ENCODE assay signal across 8 cellular contexts in genomic region chr9:37800631-37801286, GRCh38. TPM values are rescaled to one million over a fixed set of nuclear protein-coding genes. Genes with fewer than 3 reads are reported as not detected.
DNase-seq lines count a peak whose midpoint lies in the region; ATAC-seq and TF ChIP-seq lines count a peak whose summit lies in the region.

A gene with protein sequence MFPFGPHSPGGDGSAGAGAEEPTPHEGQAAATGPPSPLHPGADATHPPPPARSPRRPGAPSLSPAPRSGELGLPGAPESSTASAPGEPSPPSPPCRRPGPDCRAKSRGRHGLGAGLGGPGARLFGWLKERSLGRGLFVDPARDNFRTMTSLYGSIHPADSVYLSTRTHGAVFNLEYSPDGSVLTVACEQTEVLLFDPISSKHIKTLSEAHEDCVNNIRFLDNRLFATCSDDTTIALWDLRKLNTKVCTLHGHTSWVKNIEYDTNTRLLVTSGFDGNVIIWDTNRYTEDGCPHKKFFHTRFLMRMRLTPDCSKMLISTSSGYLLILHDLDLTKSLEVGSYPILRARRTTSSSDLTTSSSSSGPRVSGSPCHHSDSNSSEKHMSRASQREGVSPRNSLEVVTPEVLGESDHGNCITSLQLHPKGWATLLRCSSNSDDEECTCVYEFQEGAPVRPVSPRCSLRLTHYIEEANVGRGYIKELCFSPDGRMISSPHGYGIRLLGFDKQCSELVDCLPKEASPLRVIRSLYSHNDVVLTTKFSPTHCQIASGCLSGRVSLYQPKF (plus strand): TSS chr9:37800797. CDS start chr9:37800867, 70 bp downstream.

- H3K4me3 Mint-ChIP-seq in activated CD4-positive, alpha-beta T cell treated with anti-CD3 and anti-CD28 coated beads, Interleukin-2, amount 10 ng/mL, durations not matched to agents 24 days and 14 days, result peak within 1 kb of the TSS; percentile 94

- DNase-seq in AG09319 (ENCODE audit: extremely low read depth, low read depth) (peak; percentile 63), NCI-H345 treated with DMSO at 0.1 percent for 48 hours (lab: John Stamatoyannopoulos, UW; ENCODE audit: unreplicated experiment) (peak; percentile 65), cortex of kidney (lab: John Stamatoyannopoulos, UW) (peak; percentile 42), left lobe of liver (ENCODE audit: low spot score) (peak; percentile 88)
- DNase-seq in activated CD4-positive, alpha-beta T cell treated with anti-CD3 and anti-CD28 coated beads, Interleukin-2, amount 10 ng/mL, durations not matched to agents 24 days and 14 days, result peak; percentile 98
- peak; percentile 79 for DNase-seq in stimulated activated CD4-positive, alpha-beta T cell treated with anti-CD3 and anti-CD28 coated beads, Interleukin-2, amount 100 ng/mL, for 4 hours (ENCODE audit: low read depth)

- peaks cover 22% of the 10 kb centered on the region for H3K36me3 Mint-ChIP-seq in activated CD4-positive, alpha-beta T cell treated with anti-CD3 and anti-CD28 coated beads, Interleukin-2, amount 10 ng/mL, durations not matched to agents 24 days and 14 days (ENCODE audit: low read depth)

- ATAC-seq in GM18870 (IDR thresholded peaks at IDR 0.05; ENCODE audit: unreplicated experiment) (peak; percentile 38), HG03108 (IDR thresholded peaks at IDR 0.05; ENCODE audit: unreplicated experiment) (peak; percentile 61), left lobe of liver (peak; percentile 95)

- peak within 1 kb of the TSS; percentile 88 for H3K27ac Mint-ChIP-seq in activated CD4-positive, alpha-beta T cell treated with anti-CD3 and anti-CD28 coated beads, Interleukin-2, amount 10 ng/mL, durations not matched to agents 24 days and 14 days

- H3K4me1 Mint-ChIP-seq in activated CD4-positive, alpha-beta T cell treated with anti-CD3 and anti-CD28 coated beads, Interleukin-2, amount 10 ng/mL, durations not matched to agents 24 days and 14 days, result peaks cover 29% of the 10 kb centered on the region

- no peak for TF ChIP-seq CTCF in AG09319 (IDR thresholded peaks at IDR 0.05; ENCODE audit: low read depth, low read length)

- no peaks in the 10 kb centered on the region for H3K9me3 Mint-ChIP-seq in activated CD4-positive, alpha-beta T cell treated with anti-CD3 and anti-CD28 coated beads, Interleukin-2, amount 10 ng/mL, durations not matched to agents 24 days and 14 days

- no peaks in the 10 kb centered on the region for H3K27me3 Mint-ChIP-seq in activated CD4-positive, alpha-beta T cell treated with anti-CD3 and anti-CD28 coated beads, Interleukin-2, amount 10 ng/mL, durations not matched to agents 24 days and 14 days

- intact Hi-C loops in activated CD4-positive, alpha-beta T cell treated with anti-CD3 and anti-CD28 coated beads, Interleukin-2, amount 10 ng/mL, durations not matched to agents 24 days and 14 days (cut with micrococcal nuclease), result loop anchor here (1.0 to 5.0 kb wide), 6 partner anchors 15 to 335 kb away; partner anchors contain the start of genes EXOSC3, SLC25A51, TOMM5 and TRMT10B

RNA-seq across cellular contexts. Expression of the gene that starts here (rescaled TPM):
- total RNA-seq in activated CD4-positive, alpha-beta T cell treated with anti-CD3 and anti-CD28 coated beads, Interleukin-2, amount 10 ng/mL, durations not matched to agents 24 days and 14 days, result 14.5 and 17.8 TPM in 2 replicates
- 17.3 TPM for total RNA-seq in left lobe of liver

Comparison
In these comparisons a context has a peak if more than half of its experiments do, and no peak if none do; other contexts are left out.
1. Peak in every context shown above with its lines: DNase-seq and ATAC-seq.
2. DNase-seq: peak in every context shown above with its lines; median percentile 98 in activated CD4-positive, alpha-beta T cell treated with anti-CD3 and anti-CD28 coated beads, Interleukin-2, amount 10 ng/mL, durations not matched to agents 24 days and 14 days; 88 in left lobe of liver; 79 in stimulated activated CD4-positive, alpha-beta T cell treated with anti-CD3 and anti-CD28 coated beads, Interleukin-2, amount 100 ng/mL, for 4 hours; 65 in NCI-H345 treated with DMSO at 0.1 percent for 48 hours; 63 in AG09319; 42 in cortex of kidney.
3. ATAC-seq: peak in every context shown above with its lines; median percentile 95 in left lobe of liver; 61 in HG03108; 38 in GM18870.